19 cellular contexts compared by ENCODE assay signal in genomic region chr22:23357028-23357427, GRCh38.
A peak's percentile ranks its signal among the peaks of the same experiment; 100 is the strongest.
DNase-seq lines count a peak whose midpoint lies in the region; ATAC-seq and TF ChIP-seq lines count a peak whose summit lies in the region.
"Had no signal": no experiment of that assay in that cellular context is flagged by ENCODE, and none has a peak within 500 bp of the region (broad histone marks: within the 10 kb centered on the region; RNA-seq: fewer than 3 reads in every experiment).

No MANE protein-coding gene starts in this region.

- H3K27ac ChIP-seq in coronary artery (no peak overlapping the region), spleen (no peak overlapping the region), transverse colon (no peak overlapping the region)
- H3K27ac ChIP-seq: SJCRH30 had no signal

- H3K4me1 ChIP-seq in spleen (peaks cover 0 to 11% (median 0%) of the 10 kb centered on the region in 6 donors), transverse colon (no peaks in the 10 kb centered on the region)
- H3K4me1 ChIP-seq: SJCRH30 had no signal

- H3K36me3 ChIP-seq in spleen, result no peaks in the 10 kb centered on the region
- no peaks in the 10 kb centered on the region for H3K36me3 ChIP-seq in transverse colon
- H3K36me3 ChIP-seq: SJCRH30 had no signal

- H3K4me3 ChIP-seq in coronary artery (no peak overlapping the region), spleen (no peak overlapping the region), transverse colon (no peak overlapping the region)
- H3K4me3 ChIP-seq: SJCRH30 had no signal

- DNase-seq in NCI-H1417 (lab: John Stamatoyannopoulos, UW) (peak in 2 of 3 experiments; percentile 7 to 55), NCI-H1417 treated with DMSO at 0.1 percent for 48 hours (lab: John Stamatoyannopoulos, UW) (no peak), coronary artery (ENCODE audit: low spot score) (peak; percentile 35), left lobe of liver (ENCODE audit: low spot score) (peak; percentile 87), spleen (peak; percentile 74), NCI-H345 (lab: John Stamatoyannopoulos, UW) (no peak), NCI-H1694 treated with DMSO at 0.1 percent for 48 hours (lab: John Stamatoyannopoulos, UW) (no peak), transverse colon (no peak)
- DNase-seq: 8988T; AML-193; C1 segment of cervical spinal cord; GDM1; NCI-H187 treated with DMSO at 0.1 percent for 48 hours; NCI-H2107; NCI-H446; NK-92 treated with Interleukin-12 subunit alpha and Interleukin-12 subunit beta, amount 100 ng/mL, for 24 hours; SJCRH30 had no signal

- TF ChIP-seq CTCF in coronary artery (IDR thresholded peaks at IDR 0.05), result no peak
- no peak for TF ChIP-seq CTCF in spleen (IDR thresholded peaks at IDR 0.05 in 8 of 11, conservative IDR thresholded peaks at IDR 0.05 in 3 of 11)
- TF ChIP-seq CTCF in transverse colon (IDR thresholded peaks at IDR 0.05), result no peak

- in situ Hi-C loops in transverse colon (cut with MboI; ENCODE audit: low pct_ligation_motif_present in 1 of 4, low pct_unique_long_range_greater_than_20kb in 1 of 4, low sequenced_read_pairs in 3 of 4), result no loop called here

- ATAC-seq in left lobe of liver, result peak; percentile 98
- ATAC-seq: HCT116, Panc1 had no signal

- TF ChIP-seq POLR2A in spleen (IDR thresholded peaks at IDR 0.05) (no peak), transverse colon (IDR thresholded peaks at IDR 0.05) (no peak)

- H3K9me3 ChIP-seq in spleen (no peaks in the 10 kb centered on the region), transverse colon (no peaks in the 10 kb centered on the region)
- H3K9me3 ChIP-seq: SJCRH30 had no signal

- peaks cover 0 to 46% (median 5%) of the 10 kb centered on the region in 7 donors for H3K27me3 ChIP-seq in spleen (replicated peaks in 1 of 7)
- peaks cover 8% of the 10 kb centered on the region for H3K27me3 ChIP-seq in transverse colon
- H3K27me3 ChIP-seq: SJCRH30 had no signal

- 47 to 71% (median 64%) methylated on average over 13 of the region's 13 CpGs for WGBS in spleen, 5 donors
- WGBS in transverse colon (ENCODE audit: low coverage in 1 of 2), 2 donors, result 60% methylated on average over 13 of the region's 13 CpGs; no CpG with 5 or more reads in 1 of the 2 donors

- intact Hi-C loops in spleen (cut with DNase I; ENCODE audit: low total_unique reads) (no loop called here), transverse colon (cut with DNase I; ENCODE audit: low total_unique reads) (no loop called here)

- no peak for TF ChIP-seq EP300 in transverse colon (IDR thresholded peaks at IDR 0.05; ENCODE audit: low read depth)

Comparison
In these comparisons a context has a peak if more than half of its experiments do, and no peak if none do; other contexts are left out.
1. DNase-seq: peak in NCI-H1417 (2 of 3), coronary artery (single experiment), left lobe of liver (single experiment) and spleen (single experiment); none in NCI-H1417 treated with DMSO at 0.1 percent for 48 hours (single experiment), NCI-H345 (single experiment), NCI-H1694 treated with DMSO at 0.1 percent for 48 hours (single experiment) and transverse colon (single experiment).